In genomic region chr16:12416136-12416787, GRCh38 we compare ENCODE assay signal across 21 cellular contexts.
DNase-seq lines count a peak whose midpoint lies in the region; ATAC-seq and TF ChIP-seq lines count a peak whose summit lies in the region.
"Had no signal": no experiment of that assay in that cellular context is flagged by ENCODE, and none has a peak within 500 bp of the region (broad histone marks: within the 10 kb centered on the region; RNA-seq: fewer than 3 reads in every experiment).

No MANE protein-coding gene starts in this region.

- H3K4me1 Mint-ChIP-seq in CD14-positive monocyte: peaks cover 24% of the 10 kb centered on the region

- peaks cover 0 to 5% (median 0%) of the 10 kb centered on the region in 7 donors for H3K9me3 Mint-ChIP-seq in CD14-positive monocyte

- no peak overlapping the region for H3K4me3 ChIP-seq in neutrophil (ENCODE audit: low read depth in 1 of 2, low read length in 1 of 2)
- H3K4me3 ChIP-seq in heart left ventricle: no peak overlapping the region
- H3K4me3 ChIP-seq: GM23248, PC-9, SJCRH30 had no signal

- peak overlapping the region; percentile 19 to 99 (median 95) for H3K27ac Mint-ChIP-seq in CD14-positive monocyte
- H3K27ac Mint-ChIP-seq: T-helper 17 cell had no signal

- H3K27ac ChIP-seq in neutrophil (peak overlapping the region; percentile 69), heart left ventricle (no peak overlapping the region)
- H3K27ac ChIP-seq: GM23248, PC-9, RWPE1, SJCRH30 had no signal

- H3K36me3 Mint-ChIP-seq in CD14-positive monocyte: peaks cover 33 to 41% of the 10 kb centered on the region in 2 donors

- H3K4me3 Mint-ChIP-seq in CD14-positive monocyte: no peak overlapping the region
- H3K4me3 Mint-ChIP-seq: T-helper 17 cell had no signal

- no peak for TF ChIP-seq CTCF in CD14-positive monocyte (IDR thresholded peaks at IDR 0.05)
- no peak for TF ChIP-seq CTCF in neutrophil (IDR thresholded peaks at IDR 0.05)
- TF ChIP-seq CTCF in heart left ventricle (IDR thresholded peaks at IDR 0.05): no peak

- peaks cover 0 to 4% (median 0%) of the 10 kb centered on the region in 3 donors for H3K27me3 Mint-ChIP-seq in CD14-positive monocyte (ENCODE audit: low read depth in 3 of 3)
- H3K27me3 Mint-ChIP-seq: T-helper 17 cell had no signal

- H3K27me3 ChIP-seq in neutrophil (no peaks in the 10 kb centered on the region), heart left ventricle (no peaks in the 10 kb centered on the region)
- H3K27me3 ChIP-seq: BE2C, SJCRH30 had no signal

- ATAC-seq in heart left ventricle: no peak
- no peak for ATAC-seq in HG02852 (IDR thresholded peaks at IDR 0.05; ENCODE audit: unreplicated experiment)
- ATAC-seq: T-helper 17 cell had no signal

- 87 to 95% (median 92%) methylated on average over 12 of the region's 12 CpGs for WGBS in heart left ventricle, 4 donors

- H3K9me3 ChIP-seq in neutrophil: no peaks in the 10 kb centered on the region
- H3K9me3 ChIP-seq in heart left ventricle: no peaks in the 10 kb centered on the region
- H3K9me3 ChIP-seq: BE2C, SJCRH30 had no signal

- TF ChIP-seq POLR2A in heart left ventricle (IDR thresholded peaks at IDR 0.05): no peak

- H3K4me1 ChIP-seq in neutrophil (ENCODE audit: control insufficient read depth in 1 of 2, insufficient read depth in 1 of 2, low read depth in 1 of 2, low read length in 1 of 2): peaks cover 10% of the 10 kb centered on the region in 2 experiments
- no peaks in the 10 kb centered on the region for H3K4me1 ChIP-seq in heart left ventricle
- H3K4me1 ChIP-seq: BE2C, SJCRH30 had no signal

- H3K36me3 ChIP-seq in neutrophil: no peaks in the 10 kb centered on the region
- H3K36me3 ChIP-seq in heart left ventricle: no peaks in the 10 kb centered on the region
- H3K36me3 ChIP-seq: BE2C, SJCRH30 had no signal

- intact Hi-C loops in CD14-positive monocyte (cut with micrococcal nuclease): loop anchor here in 1 of 2 donors (10.0 kb wide), 1 partner anchor 81 kb away; no protein-coding TSS in a partner anchor
- intact Hi-C loops in heart left ventricle (cut with DNase I): loop anchor here in 1 of 10 donors (10.0 kb wide), 1 partner anchor 59 kb away; no protein-coding TSS in a partner anchor

- DNase-seq in CD14-positive monocyte (ENCODE audit: low spot score): peak; percentile 78
- DNase-seq in NOMO-1 (lab: John Stamatoyannopoulos, UW; ENCODE audit: unreplicated experiment in 2 of 2): peak; percentile 65 to 87
- DNase-seq in SKM-1 treated with dmso at 0.1 percent for 144 hours (lab: John Stamatoyannopoulos, UW; ENCODE audit: unreplicated experiment): peak; percentile 79
- DNase-seq in heart left ventricle: no peak
- no peak for DNase-seq in GDM1 (lab: John Stamatoyannopoulos, UW)
- no peak for DNase-seq in NCI-H2107 (lab: John Stamatoyannopoulos, UW)
- DNase-seq: BE2C; DMS79; GM23248; HCEC 1CT; KBM-7; NCI-H1048; NCI-H2081; NCI-H748 treated with DMSO at 0.1 percent for 48 hours; NK-92 treated with Interleukin-12 subunit alpha and Interleukin-12 subunit beta, amount 100 ng/mL, for 24 hours; PC-9; SJCRH30; T-helper 17 cell had no signal

Comparison
In these comparisons a context has a peak if more than half of its experiments do, and no peak if none do; other contexts are left out.
1. DNase-seq: peak in CD14-positive monocyte (single experiment), NOMO-1 (2 of 2) and SKM-1 treated with dmso at 0.1 percent for 144 hours (single experiment); none in heart left ventricle (0 of 5), GDM1 (single experiment) and NCI-H2107 (single experiment).